ENCODE assay signal across 16 cellular contexts in the genomic region with DNA sequence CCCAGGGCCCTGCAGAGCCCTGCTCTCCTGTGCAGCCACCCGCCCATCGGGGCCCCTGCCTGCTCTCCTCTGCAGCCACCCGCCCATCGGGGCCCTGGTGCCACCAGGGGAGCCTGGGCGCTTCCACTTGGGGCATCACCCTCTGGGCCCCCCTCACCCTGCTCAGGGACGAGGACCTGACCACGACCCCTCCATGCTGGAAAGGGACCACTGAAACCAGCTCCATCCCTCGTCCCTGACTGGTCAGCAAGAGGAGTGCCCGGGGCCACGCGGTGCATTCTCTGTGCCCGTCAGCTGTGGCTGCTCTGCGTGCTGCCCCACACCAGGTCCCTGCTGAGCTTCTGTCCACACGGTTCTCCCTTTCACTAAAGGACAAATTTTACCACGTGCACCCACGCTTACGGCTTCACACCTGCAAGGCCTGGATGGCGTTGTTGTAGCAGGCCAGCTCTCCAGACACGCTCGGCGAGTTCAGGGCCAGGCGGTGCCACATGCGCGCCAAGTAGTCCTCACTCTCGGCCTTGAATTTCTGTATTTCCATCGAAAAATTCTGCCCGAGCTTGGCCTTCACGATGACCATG. TPM values are rescaled to one million over a fixed set of nuclear protein-coding genes. Genes with fewer than 3 reads are reported as not detected.
"Had no signal": no experiment of that assay in that cellular context is flagged by ENCODE, and none has a peak within 500 bp of the region (broad histone marks: within the 10 kb centered on the region; RNA-seq: fewer than 3 reads in every experiment).

No MANE protein-coding gene starts in this region.

- DNase-seq: activated CD4-positive, alpha-beta T cell treated with anti-CD3 and anti-CD28 coated beads for 4 hours; amniotic stem cell; stimulated activated CD4-positive, alpha-beta T cell treated with anti-CD3 and anti-CD28 coated beads, Interleukin-4, amount 100 ng/mL, for 1 hour; stimulated activated CD8-positive, alpha-beta memory T cell treated with anti-CD3 and anti-CD28 coated beads, Interleukin-4, amount 100 ng/mL, for 48 hours; stimulated activated naive CD8-positive, alpha-beta T cell treated with anti-CD3 and anti-CD28 coated beads, Interleukin-15, Interleukin-2, amounts not matched to agents 100 U/mL and 50 U/mL, for 24 hours; T-helper 1 cell; WERI-Rb-1 had no signal

- H3K4me3 ChIP-seq: SK-N-MC, thoracic aorta had no signal

- ATAC-seq: activated naive CD4-positive, alpha-beta T cell treated with anti-CD3 and anti-CD28 coated beads, Interleukin-2, amount 50 U/mL, for 72 hours; activated T-helper 17 cell treated with anti-CD3 and anti-CD28 coated beads, Interleukin-2, amount 50 U/mL, for 72 hours; left colon; stimulated activated naive CD8-positive, alpha-beta T cell treated with anti-CD3 and anti-CD28 coated beads, Interleukin-15, Interleukin-2, amounts not matched to agents 100 U/mL and 50 U/mL, for 24 hours had no signal

- H3K9me3 ChIP-seq: thoracic aorta had no signal

- H3K4me1 Mint-ChIP-seq: activated T-helper 17 cell treated with anti-CD3 and anti-CD28 coated beads, Interleukin-2, amount 50 U/mL, for 72 hours; brain had no signal

- H3K36me3 Mint-ChIP-seq: activated naive CD4-positive, alpha-beta T cell treated with anti-CD3 and anti-CD28 coated beads, Interleukin-2, amount 50 U/mL, for 72 hours; brain had no signal

- H3K9me3 Mint-ChIP-seq: activated naive CD4-positive, alpha-beta T cell treated with anti-CD3 and anti-CD28 coated beads, Interleukin-2, amount 50 U/mL, for 72 hours; activated T-helper 17 cell treated with anti-CD3 and anti-CD28 coated beads, Interleukin-2, amount 50 U/mL, for 72 hours; dendritic cell treated with granulocyte-macrophage colony-stimulating factor and Interleukin-4, amounts not matched to agents 40 ng/mL and 50 ng/mL, for 4 days; neural crest cell had no signal

- H3K27ac Mint-ChIP-seq: activated naive CD4-positive, alpha-beta T cell treated with anti-CD3 and anti-CD28 coated beads, Interleukin-2, amount 50 U/mL, for 72 hours; activated T-helper 17 cell treated with anti-CD3 and anti-CD28 coated beads, Interleukin-2, amount 50 U/mL, for 72 hours; brain; dendritic cell treated with granulocyte-macrophage colony-stimulating factor and Interleukin-4, amounts not matched to agents 40 ng/mL and 50 ng/mL, for 4 days; memory B cell had no signal

- H3K4me3 Mint-ChIP-seq: activated T-helper 17 cell treated with anti-CD3 and anti-CD28 coated beads, Interleukin-2, amount 50 U/mL, for 72 hours; brain; dendritic cell treated with granulocyte-macrophage colony-stimulating factor and Interleukin-4, amounts not matched to agents 40 ng/mL and 50 ng/mL, for 4 days; memory B cell; neural crest cell had no signal

- H3K27ac ChIP-seq: SK-N-MC, thoracic aorta, WERI-Rb-1 had no signal

- H3K36me3 ChIP-seq: thoracic aorta, WERI-Rb-1 had no signal

RNA-seq across cellular contexts. Expression of a gene that starts 57.6 kb away (rescaled TPM):
- total RNA-seq: activated T-helper 17 cell treated with anti-CD3 and anti-CD28 coated beads, Interleukin-2, amount 50 U/mL, for 72 hours; thoracic aorta had no signal
